In genomic region chr19:383922-384800, GRCh38 we compare ENCODE assay signal across 1 cellular context.
TF ChIP-seq lines count a peak whose summit lies in the region.

No MANE protein-coding gene starts in this region.

TF ChIP-seq in A549, 52 proteins besides CTCF, POLR2A, EP300 and RAD21 (continued from another document):
- TF ChIP-seq, protein P1, sequence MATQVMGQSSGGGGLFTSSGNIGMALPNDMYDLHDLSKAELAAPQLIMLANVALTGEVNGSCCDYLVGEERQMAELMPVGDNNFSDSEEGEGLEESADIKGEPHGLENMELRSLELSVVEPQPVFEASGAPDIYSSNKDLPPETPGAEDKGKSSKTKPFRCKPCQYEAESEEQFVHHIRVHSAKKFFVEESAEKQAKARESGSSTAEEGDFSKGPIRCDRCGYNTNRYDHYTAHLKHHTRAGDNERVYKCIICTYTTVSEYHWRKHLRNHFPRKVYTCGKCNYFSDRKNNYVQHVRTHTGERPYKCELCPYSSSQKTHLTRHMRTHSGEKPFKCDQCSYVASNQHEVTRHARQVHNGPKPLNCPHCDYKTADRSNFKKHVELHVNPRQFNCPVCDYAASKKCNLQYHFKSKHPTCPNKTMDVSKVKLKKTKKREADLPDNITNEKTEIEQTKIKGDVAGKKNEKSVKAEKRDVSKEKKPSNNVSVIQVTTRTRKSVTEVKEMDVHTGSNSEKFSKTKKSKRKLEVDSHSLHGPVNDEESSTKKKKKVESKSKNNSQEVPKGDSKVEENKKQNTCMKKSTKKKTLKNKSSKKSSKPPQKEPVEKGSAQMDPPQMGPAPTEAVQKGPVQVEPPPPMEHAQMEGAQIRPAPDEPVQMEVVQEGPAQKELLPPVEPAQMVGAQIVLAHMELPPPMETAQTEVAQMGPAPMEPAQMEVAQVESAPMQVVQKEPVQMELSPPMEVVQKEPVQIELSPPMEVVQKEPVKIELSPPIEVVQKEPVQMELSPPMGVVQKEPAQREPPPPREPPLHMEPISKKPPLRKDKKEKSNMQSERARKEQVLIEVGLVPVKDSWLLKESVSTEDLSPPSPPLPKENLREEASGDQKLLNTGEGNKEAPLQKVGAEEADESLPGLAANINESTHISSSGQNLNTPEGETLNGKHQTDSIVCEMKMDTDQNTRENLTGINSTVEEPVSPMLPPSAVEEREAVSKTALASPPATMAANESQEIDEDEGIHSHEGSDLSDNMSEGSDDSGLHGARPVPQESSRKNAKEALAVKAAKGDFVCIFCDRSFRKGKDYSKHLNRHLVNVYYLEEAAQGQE (IDR thresholded peaks at IDR 0.05): no peak
- TF ChIP-seq, protein P2, sequence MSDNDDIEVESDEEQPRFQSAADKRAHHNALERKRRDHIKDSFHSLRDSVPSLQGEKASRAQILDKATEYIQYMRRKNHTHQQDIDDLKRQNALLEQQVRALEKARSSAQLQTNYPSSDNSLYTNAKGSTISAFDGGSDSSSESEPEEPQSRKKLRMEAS (IDR thresholded peaks at IDR 0.05): no peak
- TF ChIP-seq PBX3 (IDR thresholded peaks at IDR 0.05) (no peak), ZNF302 (CRISPR knock-in tag; IDR thresholded peaks at IDR 0.05) (no peak), CEBPB (IDR thresholded peaks at IDR 0.05) (no peak), SMC3 (IDR thresholded peaks at IDR 0.05) (no peak), GATA3 (IDR thresholded peaks at IDR 0.05; ENCODE audit: borderline replicate concordance) (no peak), CHD4 (IDR thresholded peaks at IDR 0.05; ENCODE audit: borderline replicate concordance) (no peak), HMGXB4 (CRISPR knock-in tag; IDR thresholded peaks at IDR 0.05; ENCODE audit: borderline replicate concordance) (no peak), ATOH8 (CRISPR knock-in tag; IDR thresholded peaks at IDR 0.05; ENCODE audit: low read depth) (no peak), MYC (IDR thresholded peaks at IDR 0.05; ENCODE audit: borderline replicate concordance, low read length) (no peak)
- TF ChIP-seq, protein P3, sequence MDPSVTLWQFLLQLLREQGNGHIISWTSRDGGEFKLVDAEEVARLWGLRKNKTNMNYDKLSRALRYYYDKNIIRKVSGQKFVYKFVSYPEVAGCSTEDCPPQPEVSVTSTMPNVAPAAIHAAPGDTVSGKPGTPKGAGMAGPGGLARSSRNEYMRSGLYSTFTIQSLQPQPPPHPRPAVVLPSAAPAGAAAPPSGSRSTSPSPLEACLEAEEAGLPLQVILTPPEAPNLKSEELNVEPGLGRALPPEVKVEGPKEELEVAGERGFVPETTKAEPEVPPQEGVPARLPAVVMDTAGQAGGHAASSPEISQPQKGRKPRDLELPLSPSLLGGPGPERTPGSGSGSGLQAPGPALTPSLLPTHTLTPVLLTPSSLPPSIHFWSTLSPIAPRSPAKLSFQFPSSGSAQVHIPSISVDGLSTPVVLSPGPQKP (IDR thresholded peaks at IDR 0.05; ENCODE audit: low read depth, low read length): no peak
TF ChIP-seq in A549: peak in this region for 0.
